ENCODE assay signal across 11 cellular contexts in the genomic region with DNA sequence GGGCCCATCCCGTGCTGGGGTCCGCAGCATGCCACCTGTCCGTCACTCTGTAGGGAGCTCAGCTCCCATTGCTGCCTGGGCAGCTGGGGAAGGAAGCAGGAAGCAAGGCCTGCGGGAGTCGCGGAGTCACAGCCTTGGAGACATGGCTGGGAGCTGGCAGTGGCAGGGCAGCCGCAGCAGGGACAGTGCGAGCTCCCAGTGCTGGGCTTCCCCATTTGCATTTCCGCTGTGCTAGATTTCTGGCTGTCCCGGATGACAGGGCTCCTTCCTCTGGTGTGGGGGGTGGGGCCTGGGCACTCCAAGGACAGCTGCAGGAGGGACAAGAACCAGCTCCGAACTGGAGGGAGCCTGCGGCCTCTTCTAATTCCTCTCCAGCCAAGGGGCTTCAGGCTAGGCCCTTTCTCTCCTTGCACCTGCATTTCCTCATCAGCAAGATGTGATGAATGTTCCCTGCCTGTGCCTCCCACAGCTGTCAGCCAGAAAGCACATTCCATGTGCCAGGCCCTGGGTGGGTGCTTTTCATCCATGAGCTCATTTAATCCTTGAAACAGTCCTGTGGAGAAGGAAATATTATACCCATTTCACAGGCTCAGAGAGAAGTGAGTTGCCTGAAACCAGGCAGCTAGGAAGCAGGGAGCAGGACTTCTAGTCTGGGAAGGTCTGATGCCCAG. TPM values are rescaled to one million over a fixed set of nuclear protein-coding genes. Genes with fewer than 3 reads are reported as not detected.
DNase-seq lines count a peak whose midpoint lies in the region; ATAC-seq and TF ChIP-seq lines count a peak whose summit lies in the region.
"Had no signal": no experiment of that assay in that cellular context is flagged by ENCODE, and none has a peak within 500 bp of the region (broad histone marks: within the 10 kb centered on the region; RNA-seq: fewer than 3 reads in every experiment).

No MANE protein-coding gene starts in this region.

- no peaks in the 10 kb centered on the region for H3K79me2 ChIP-seq in GM23338 (replicated peaks; ENCODE audit: insufficient read depth)

- TF ChIP-seq CTCF in GM23338 (conservative IDR thresholded peaks at IDR 0.05; ENCODE audit: low read depth in 2 of 2) (no peak), gastrocnemius medialis (IDR thresholded peaks at IDR 0.05 in 4 of 5, conservative IDR thresholded peaks at IDR 0.05 in 1 of 5) (no peak), HFFc6 (IDR thresholded peaks at IDR 0.05) (no peak)

- 0 out of 2 replicates have a peak, but pooled peaks cover 2% of the 10 kb centered on the region for H3K9me2 ChIP-seq in GM23338 (ENCODE audit: insufficient read depth)

- H3K4me3 ChIP-seq in GM23338 = peak overlapping the region; percentile 20; the same call in 1 of the 2 replicates
- H3K4me3 ChIP-seq in gastrocnemius medialis = peak overlapping the region in 1 of 4 donors; percentile 6
- H3K4me3 ChIP-seq: skin epidermis had no signal

- H3K9me3 Mint-ChIP-seq in GM23338 (peaks cover 5% of the 10 kb centered on the region; the same call in 2 of the 3 replicates), HFFc6 (no peaks in the 10 kb centered on the region)

- TF ChIP-seq POLR2A in gastrocnemius medialis (IDR thresholded peaks at IDR 0.05) = no peak

- peaks cover 55% of the 10 kb centered on the region for H3K4me1 Mint-ChIP-seq in GM23338
- H3K4me1 Mint-ChIP-seq in HFFc6 (ENCODE audit: low read depth) = no peaks in the 10 kb centered on the region

- ATAC-seq in GM23338 (peak; percentile 58), gastrocnemius medialis (no peak), HG03571 (IDR thresholded peaks at IDR 0.05; ENCODE audit: unreplicated experiment) (no peak), HG02970 (IDR thresholded peaks at IDR 0.05; ENCODE audit: low FRiP score, unreplicated experiment) (no peak)

- H3F3A ChIP-seq in GM23338 (replicated peaks; ENCODE audit: low read depth) = no peaks in the 10 kb centered on the region

- intact Hi-C loops in gastrocnemius medialis (cut with DNase I; ENCODE audit: low total_unique reads) = no loop called here

- H3K27me3 Mint-ChIP-seq in GM23338 (ENCODE audit: insufficient read depth, low read depth, poor library complexity) (peaks cover 24% of the 10 kb centered on the region), HFFc6 (ENCODE audit: insufficient read depth) (peaks cover 27% of the 10 kb centered on the region)

- no peak overlapping the region for H3K27ac ChIP-seq in GM23338 (ENCODE audit: low read depth)
- H3K27ac ChIP-seq in gastrocnemius medialis = no peak overlapping the region

- H3K27ac Mint-ChIP-seq in GM23338 (peak overlapping the region; percentile 52), HFFc6 (no peak overlapping the region)

- H3K36me3 Mint-ChIP-seq in GM23338 (ENCODE audit: low read depth) = no peaks in the 10 kb centered on the region; the same call in 2 of the 3 replicates
- H3K36me3 Mint-ChIP-seq in HFFc6 (ENCODE audit: low read depth) = no peaks in the 10 kb centered on the region

- peaks cover 32% of the 10 kb centered on the region for H3K4me1 ChIP-seq in GM23338 (ENCODE audit: insufficient read depth)
- no peaks in the 10 kb centered on the region for H3K4me1 ChIP-seq in gastrocnemius medialis

- in situ Hi-C loops in gastrocnemius medialis (cut with MboI; ENCODE audit: low sequenced_read_pairs in 4 of 4) = no loop called here

- H4K20me1 ChIP-seq in GM23338 (replicated peaks; ENCODE audit: insufficient read depth) = no peaks in the 10 kb centered on the region

- peak overlapping the region; percentile 69 for H3K4me2 ChIP-seq in GM23338

- DNase-seq in GM23338 (ENCODE audit: low spot score) (peak; percentile 72), SKM-1 treated with dmso at 0.1 percent for 144 hours (lab: John Stamatoyannopoulos, UW; ENCODE audit: unreplicated experiment) (peak; percentile 65), iPS DF 19.7 (ENCODE audit: low read depth, low spot score) (peak; percentile 45), gastrocnemius medialis (peak; percentile 32 to 34), HFFc6 (no peak), NCI-H748 (lab: John Stamatoyannopoulos, UW; ENCODE audit: unreplicated experiment) (no peak)
- DNase-seq: stimulated activated naive CD4-positive, alpha-beta T cell treated with Interleukin-2 at 50 U/mL for 16 hours; T-helper 2 cell had no signal

- peak overlapping the region; percentile 90 for H2AFZ ChIP-seq in GM23338

- no peaks in the 10 kb centered on the region for H3K36me3 ChIP-seq in GM23338 (ENCODE audit: insufficient read depth)
- H3K36me3 ChIP-seq in gastrocnemius medialis = no peaks in the 10 kb centered on the region

- H3K9me3 ChIP-seq in gastrocnemius medialis = no peaks in the 10 kb centered on the region

- H3K27me3 ChIP-seq in GM23338 (ENCODE audit: insufficient read depth) = no peaks in the 10 kb centered on the region
- no peaks in the 10 kb centered on the region for H3K27me3 ChIP-seq in gastrocnemius medialis

- peak overlapping the region; percentile 28; the same call in 1 of the 3 replicates for H3K4me3 Mint-ChIP-seq in GM23338
- H3K4me3 Mint-ChIP-seq in HFFc6 = no peak overlapping the region

TF ChIP-seq in GM23338, 12 proteins besides CTCF, POLR2A, EP300 and RAD21 (continues in another document):
- 0 out of 2 replicates have a peak, but pooled peaks have one; percentile 8 for TF ChIP-seq NANOG (IDR thresholded peaks at IDR 0.05; ENCODE audit: borderline replicate concordance)
- TF ChIP-seq EZH2phosphoT487 (IDR thresholded peaks at IDR 0.05; ENCODE audit: unreplicated experiment) = no peak
- TF ChIP-seq ZNF114 (CRISPR knock-in tag; IDR thresholded peaks at IDR 0.05) = no peak
- 0 out of 2 replicates have a peak, but pooled peaks have one; percentile 27 for TF ChIP-seq POLR2AphosphoS5 (IDR thresholded peaks at IDR 0.05; ENCODE audit: low read depth)
- TF ChIP-seq, protein P1, sequence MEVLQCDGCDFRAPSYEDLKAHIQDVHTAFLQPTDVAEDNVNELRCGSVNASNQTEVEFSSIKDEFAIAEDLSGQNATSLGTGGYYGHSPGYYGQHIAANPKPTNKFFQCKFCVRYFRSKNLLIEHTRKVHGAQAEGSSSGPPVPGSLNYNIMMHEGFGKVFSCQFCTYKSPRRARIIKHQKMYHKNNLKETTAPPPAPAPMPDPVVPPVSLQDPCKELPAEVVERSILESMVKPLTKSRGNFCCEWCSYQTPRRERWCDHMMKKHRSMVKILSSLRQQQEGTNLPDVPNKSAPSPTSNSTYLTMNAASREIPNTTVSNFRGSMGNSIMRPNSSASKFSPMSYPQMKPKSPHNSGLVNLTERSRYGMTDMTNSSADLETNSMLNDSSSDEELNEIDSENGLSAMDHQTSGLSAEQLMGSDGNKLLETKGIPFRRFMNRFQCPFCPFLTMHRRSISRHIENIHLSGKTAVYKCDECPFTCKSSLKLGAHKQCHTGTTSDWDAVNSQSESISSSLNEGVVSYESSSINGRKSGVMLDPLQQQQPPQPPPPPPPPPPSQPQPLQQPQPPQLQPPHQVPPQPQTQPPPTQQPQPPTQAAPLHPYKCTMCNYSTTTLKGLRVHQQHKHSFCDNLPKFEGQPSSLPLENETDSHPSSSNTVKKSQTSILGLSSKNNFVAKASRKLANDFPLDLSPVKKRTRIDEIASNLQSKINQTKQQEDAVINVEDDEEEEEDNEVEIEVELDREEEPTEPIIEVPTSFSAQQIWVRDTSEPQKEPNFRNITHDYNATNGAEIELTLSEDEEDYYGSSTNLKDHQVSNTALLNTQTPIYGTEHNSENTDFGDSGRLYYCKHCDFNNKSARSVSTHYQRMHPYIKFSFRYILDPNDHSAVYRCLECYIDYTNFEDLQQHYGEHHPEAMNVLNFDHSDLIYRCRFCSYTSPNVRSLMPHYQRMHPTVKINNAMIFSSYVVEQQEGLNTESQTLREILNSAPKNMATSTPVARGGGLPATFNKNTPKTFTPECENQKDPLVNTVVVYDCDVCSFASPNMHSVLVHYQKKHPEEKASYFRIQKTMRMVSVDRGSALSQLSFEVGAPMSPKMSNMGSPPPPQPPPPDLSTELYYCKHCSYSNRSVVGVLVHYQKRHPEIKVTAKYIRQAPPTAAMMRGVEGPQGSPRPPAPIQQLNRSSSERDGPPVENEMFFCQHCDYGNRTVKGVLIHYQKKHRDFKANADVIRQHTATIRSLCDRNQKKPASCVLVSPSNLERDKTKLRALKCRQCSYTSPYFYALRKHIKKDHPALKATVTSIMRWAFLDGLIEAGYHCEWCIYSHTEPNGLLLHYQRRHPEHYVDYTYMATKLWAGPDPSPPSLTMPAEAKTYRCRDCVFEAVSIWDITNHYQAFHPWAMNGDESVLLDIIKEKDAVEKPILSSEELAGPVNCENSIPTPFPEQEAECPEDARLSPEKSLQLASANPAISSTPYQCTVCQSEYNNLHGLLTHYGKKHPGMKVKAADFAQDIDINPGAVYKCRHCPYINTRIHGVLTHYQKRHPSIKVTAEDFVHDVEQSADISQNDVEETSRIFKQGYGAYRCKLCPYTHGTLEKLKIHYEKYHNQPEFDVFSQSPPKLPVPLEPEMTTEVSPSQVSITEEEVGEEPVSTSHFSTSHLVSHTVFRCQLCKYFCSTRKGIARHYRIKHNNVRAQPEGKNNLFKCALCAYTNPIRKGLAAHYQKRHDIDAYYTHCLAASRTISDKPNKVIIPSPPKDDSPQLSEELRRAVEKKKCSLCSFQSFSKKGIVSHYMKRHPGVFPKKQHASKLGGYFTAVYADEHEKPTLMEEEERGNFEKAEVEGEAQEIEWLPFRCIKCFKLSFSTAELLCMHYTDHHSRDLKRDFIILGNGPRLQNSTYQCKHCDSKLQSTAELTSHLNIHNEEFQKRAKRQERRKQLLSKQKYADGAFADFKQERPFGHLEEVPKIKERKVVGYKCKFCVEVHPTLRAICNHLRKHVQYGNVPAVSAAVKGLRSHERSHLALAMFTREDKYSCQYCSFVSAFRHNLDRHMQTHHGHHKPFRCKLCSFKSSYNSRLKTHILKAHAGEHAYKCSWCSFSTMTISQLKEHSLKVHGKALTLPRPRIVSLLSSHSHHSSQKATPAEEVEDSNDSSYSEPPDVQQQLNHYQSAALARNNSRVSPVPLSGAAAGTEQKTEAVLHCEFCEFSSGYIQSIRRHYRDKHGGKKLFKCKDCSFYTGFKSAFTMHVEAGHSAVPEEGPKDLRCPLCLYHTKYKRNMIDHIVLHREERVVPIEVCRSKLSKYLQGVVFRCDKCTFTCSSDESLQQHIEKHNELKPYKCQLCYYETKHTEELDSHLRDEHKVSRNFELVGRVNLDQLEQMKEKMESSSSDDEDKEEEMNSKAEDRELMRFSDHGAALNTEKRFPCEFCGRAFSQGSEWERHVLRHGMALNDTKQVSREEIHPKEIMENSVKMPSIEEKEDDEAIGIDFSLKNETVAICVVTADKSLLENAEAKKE (CRISPR knock-in tag; IDR thresholded peaks at IDR 0.05) = no peak

RNA-seq across cellular contexts. Expression of gene MYO7A, which starts 48.0 kb away (rescaled TPM):
- total RNA-seq in GM23338 (2014; rRNA removed; shearing (Covaris generic)) = 2.3 and 5.4 TPM in 2 replicates
- polyA plus RNA-seq in GM23338 (2016; fragmentation: Nextera tagmentation; extraction: Ambion mirVana) = 1.7 and 1.8 TPM in 2 replicates
- total RNA-seq in gastrocnemius medialis = 1 to 10 TPM; 1.6 to 3.5 (median 2.1) TPM
- under 1 TPM in 2 of 6 experiments, not detected in 4; 0.05 to 0.09 TPM for total RNA-seq in HFFc6 (2021; fragmentation: NEBNext Ultra II Directional; extraction: Animal tissue kit (Norgen Biotek cat#: 25700))

Comparison
In these comparisons a context has a peak if more than half of its experiments do, and no peak if none do; other contexts are left out.
1. DNase-seq: peak in GM23338 (single experiment), SKM-1 treated with dmso at 0.1 percent for 144 hours (single experiment), iPS DF 19.7 (single experiment) and gastrocnemius medialis (2 of 2); none in HFFc6 (single experiment) and NCI-H748 (single experiment).